15 cellular contexts compared by ENCODE assay signal in genomic region chr5:159061834-159062530, GRCh38. TPM values are rescaled to one million over a fixed set of nuclear protein-coding genes. Genes with fewer than 3 reads are reported as not detected.
DNase-seq lines count a peak whose midpoint lies in the region; ATAC-seq and TF ChIP-seq lines count a peak whose summit lies in the region.
"Had no signal": no experiment of that assay in that cellular context is flagged by ENCODE, and none has a peak within 500 bp of the region (broad histone marks: within the 10 kb centered on the region; RNA-seq: fewer than 3 reads in every experiment).

No MANE protein-coding gene starts in this region.

- H3K23ac ChIP-seq in trophoblast cell (ENCODE audit: low read length): no peak overlapping the region

- no peak overlapping the region for H3K27ac ChIP-seq in smooth muscle cell (ENCODE audit: low read depth)
- no peak overlapping the region for H3K27ac ChIP-seq in trophoblast cell (ENCODE audit: low read depth, low read length)
- H3K27ac ChIP-seq: foreskin keratinocyte, HL-60 had no signal

- H3K18ac ChIP-seq in trophoblast cell (ENCODE audit: low read length): no peak overlapping the region

- no peak overlapping the region for H2BK5ac ChIP-seq in trophoblast cell (ENCODE audit: low read depth, low read length, poor library complexity)

- no peak overlapping the region for H3K4me3 Mint-ChIP-seq in stimulated activated effector memory CD8-positive, alpha-beta T cell treated with anti-CD3 and anti-CD28 coated beads, Interleukin-12 subunit alpha, Interleukin-12 subunit beta, amount 100 ng/mL, for 72 hours
- H3K4me3 Mint-ChIP-seq: natural killer cell treated with Interleukin-12 subunit alpha and Interleukin-12 subunit beta and Interleukin-15 and Interleukin-18, amount 100 ng/mL, for 72 hours had no signal

- 51% methylated on average over 8 of the region's 8 CpGs for WGBS in smooth muscle cell (ENCODE audit: low lambda C conversion rate)
- WGBS in trophoblast cell (ENCODE audit: extremely low coverage, insufficient coverage, insufficient read length): no CpG with 5 or more reads among the region's 8 CpGs

- H4K20me1 ChIP-seq in smooth muscle cell (ENCODE audit: low read depth): no peaks in the 10 kb centered on the region

- no peak overlapping the region for H3K4ac ChIP-seq in trophoblast cell (ENCODE audit: low read depth, low read length)

- no peak for ATAC-seq in stimulated activated effector memory CD8-positive, alpha-beta T cell treated with anti-CD3 and anti-CD28 coated beads, Interleukin-12 subunit alpha, Interleukin-12 subunit beta, amount 100 ng/mL, for 72 hours
- ATAC-seq: HCT116; natural killer cell treated with Interleukin-12 subunit alpha and Interleukin-12 subunit beta and Interleukin-15 and Interleukin-18, amount 100 ng/mL, for 72 hours had no signal

- no peak overlapping the region for H4K8ac ChIP-seq in trophoblast cell (ENCODE audit: low read depth, low read length)

- DNase-seq in GM03348 (ENCODE audit: low spot score) (peak; percentile 16), astrocyte of the spinal cord (ENCODE audit: low read depth, low spot score) (no peak), iPS-NIHi11 (ENCODE audit: low spot score) (peak; percentile 28), smooth muscle cell (lab: John Stamatoyannopoulos, UW; ENCODE audit: unreplicated experiment) (no peak), trophoblast cell (no peak), DMS79 treated with DMSO at 0.1 percent for 48 hours (lab: John Stamatoyannopoulos, UW) (no peak), NCI-H510A (lab: John Stamatoyannopoulos, UW) (no peak)
- no peak for DNase-seq in stimulated activated effector memory CD8-positive, alpha-beta T cell treated with anti-CD3 and anti-CD28 coated beads, Interleukin-12 subunit alpha, Interleukin-12 subunit beta, amount 100 ng/mL, for 72 hours (ENCODE audit: low spot score in 2 of 2)
- DNase-seq: activated CD8-positive, alpha-beta memory T cell treated with anti-CD3 and anti-CD28 coated beads for 24 hours; foreskin keratinocyte; NCI-H2029; SHP77 treated with DMSO at 0.1 percent for 48 hours had no signal

- no peak overlapping the region for H3K9ac ChIP-seq in smooth muscle cell (ENCODE audit: low read depth)
- H3K9ac ChIP-seq in trophoblast cell (ENCODE audit: low read length): no peak overlapping the region

- no peaks in the 10 kb centered on the region for H3K9me3 Mint-ChIP-seq in stimulated activated effector memory CD8-positive, alpha-beta T cell treated with anti-CD3 and anti-CD28 coated beads, Interleukin-12 subunit alpha, Interleukin-12 subunit beta, amount 100 ng/mL, for 72 hours
- H3K9me3 Mint-ChIP-seq: natural killer cell treated with Interleukin-12 subunit alpha and Interleukin-12 subunit beta and Interleukin-15 and Interleukin-18, amount 100 ng/mL, for 72 hours had no signal

- H3K79me2 ChIP-seq in smooth muscle cell (ENCODE audit: low read depth): no peaks in the 10 kb centered on the region
- H3K79me2 ChIP-seq in trophoblast cell (ENCODE audit: control insufficient read depth, insufficient read depth, low read length, poor library complexity): no peaks in the 10 kb centered on the region

- H3K27ac Mint-ChIP-seq in stimulated activated effector memory CD8-positive, alpha-beta T cell treated with anti-CD3 and anti-CD28 coated beads, Interleukin-12 subunit alpha, Interleukin-12 subunit beta, amount 100 ng/mL, for 72 hours: no peak overlapping the region
- H3K27ac Mint-ChIP-seq: natural killer cell treated with Interleukin-12 subunit alpha and Interleukin-12 subunit beta and Interleukin-15 and Interleukin-18, amount 100 ng/mL, for 72 hours had no signal

- no peaks in the 10 kb centered on the region for H3K4me1 Mint-ChIP-seq in stimulated activated effector memory CD8-positive, alpha-beta T cell treated with anti-CD3 and anti-CD28 coated beads, Interleukin-12 subunit alpha, Interleukin-12 subunit beta, amount 100 ng/mL, for 72 hours

- H2AFZ ChIP-seq in smooth muscle cell (ENCODE audit: low read depth): no peak overlapping the region
- H2AFZ ChIP-seq in trophoblast cell (ENCODE audit: insufficient read depth, low read length, poor library complexity): no peak overlapping the region

- peaks cover 53% of the 10 kb centered on the region for H3K4me1 ChIP-seq in smooth muscle cell (ENCODE audit: low read depth)
- no peaks in the 10 kb centered on the region for H3K4me1 ChIP-seq in trophoblast cell (ENCODE audit: control insufficient read depth in 1 of 2, insufficient read depth in 2 of 2, low read length in 2 of 2)
- H3K4me1 ChIP-seq: foreskin keratinocyte had no signal

- TF ChIP-seq CTCF in astrocyte of the spinal cord (IDR thresholded peaks at IDR 0.05; ENCODE audit: low read depth, low read length) (no peak), smooth muscle cell (IDR thresholded peaks at IDR 0.05; ENCODE audit: borderline replicate concordance, insufficient read depth, poor library complexity, severe bottlenecking) (no peak)

- no peaks in the 10 kb centered on the region for H3K79me1 ChIP-seq in trophoblast cell (ENCODE audit: low read length)

- H3K36me3 ChIP-seq in smooth muscle cell (ENCODE audit: low read depth) (no peaks in the 10 kb centered on the region), trophoblast cell (ENCODE audit: control insufficient read depth in 1 of 2, insufficient read depth in 2 of 2, low read length in 2 of 2) (no peaks in the 10 kb centered on the region)

- no peak overlapping the region for H2BK120ac ChIP-seq in trophoblast cell (ENCODE audit: insufficient read depth, low read length, poor library complexity)

- H3K14ac ChIP-seq in trophoblast cell (ENCODE audit: low read length): no peak overlapping the region

- H3K27me3 ChIP-seq in smooth muscle cell (ENCODE audit: low read depth): peaks cover 29% of the 10 kb centered on the region
- H3K27me3 ChIP-seq in trophoblast cell (ENCODE audit: insufficient read depth, low read length): no peaks in the 10 kb centered on the region

- no peak overlapping the region for H4K12ac ChIP-seq in trophoblast cell (ENCODE audit: low read depth, low read length)

- H4K91ac ChIP-seq in trophoblast cell (ENCODE audit: low read depth, low read length): no peak overlapping the region

- H3F3A ChIP-seq in smooth muscle cell (ENCODE audit: low read depth): peaks cover 3% of the 10 kb centered on the region

- no peaks in the 10 kb centered on the region for H3K36me3 Mint-ChIP-seq in stimulated activated effector memory CD8-positive, alpha-beta T cell treated with anti-CD3 and anti-CD28 coated beads, Interleukin-12 subunit alpha, Interleukin-12 subunit beta, amount 100 ng/mL, for 72 hours
- H3K36me3 Mint-ChIP-seq: natural killer cell treated with Interleukin-12 subunit alpha and Interleukin-12 subunit beta and Interleukin-15 and Interleukin-18, amount 100 ng/mL, for 72 hours had no signal

- in situ Hi-C loops in astrocyte of the spinal cord (cut with HindIII; ENCODE audit: low sequenced_read_pairs): no loop called here

- no peak overlapping the region for H2BK12ac ChIP-seq in trophoblast cell (ENCODE audit: low read length)

- peak overlapping the region; percentile 64 for H3K4me2 ChIP-seq in smooth muscle cell
- no peak overlapping the region for H3K4me2 ChIP-seq in trophoblast cell (ENCODE audit: low read length)

- H3K9me3 ChIP-seq in smooth muscle cell (replicated peaks; ENCODE audit: low read depth) (no peaks in the 10 kb centered on the region), trophoblast cell (ENCODE audit: insufficient read depth, low read depth, low read length) (no peaks in the 10 kb centered on the region)

- peak overlapping the region; percentile 24 for H3K4me3 ChIP-seq in astrocyte of the spinal cord (ENCODE audit: low read depth, low read length)
- no peak overlapping the region for H3K4me3 ChIP-seq in smooth muscle cell
- no peak overlapping the region for H3K4me3 ChIP-seq in trophoblast cell (ENCODE audit: low read depth, low read length)

- no peak overlapping the region for H2AK5ac ChIP-seq in trophoblast cell (ENCODE audit: low read length)

RNA-seq across cellular contexts. Expression of gene EBF1, which starts 37.7 kb away (rescaled TPM):
- 1.6 and 2.3 TPM in 2 replicates for total RNA-seq in smooth muscle cell
- polyA plus RNA-seq in smooth muscle cell: 1.5 and 3.3 TPM in 2 replicates
- polyA plus RNA-seq in trophoblast cell (2013): not detected in 2 replicates
- total RNA-seq: foreskin keratinocyte had no signal
- polyA plus RNA-seq: foreskin keratinocyte had no signal

Comparison
In these comparisons a context has a peak if more than half of its experiments do, and no peak if none do; other contexts are left out.
1. DNase-seq: peak in GM03348 (single experiment) and iPS-NIHi11 (single experiment); none in astrocyte of the spinal cord (single experiment), smooth muscle cell (single experiment), trophoblast cell (0 of 2), stimulated activated effector memory CD8-positive, alpha-beta T cell treated with anti-CD3 and anti-CD28 coated beads, Interleukin-12 subunit alpha, Interleukin-12 subunit beta, amount 100 ng/mL, for 72 hours (0 of 2), DMS79 treated with DMSO at 0.1 percent for 48 hours (single experiment) and NCI-H510A (single experiment).